6 cellular contexts compared by ENCODE assay signal in genomic region chr15:21269673-21270072, GRCh38.
DNase-seq lines count a peak whose midpoint lies in the region; ATAC-seq, FAIRE-seq and TF ChIP-seq lines count a peak whose summit lies in the region.
"Not testable (repeated sequence)": the region's sequence is repeated elsewhere in the genome, so short reads cannot be mapped to it uniquely, and the experiment has no call there.

No MANE protein-coding gene starts in this region.

- TF ChIP-seq CTCF in A549 (IDR thresholded peaks at IDR 0.05); omental fat pad (IDR thresholded peaks at IDR 0.05): not testable (repeated sequence)

- not testable (repeated sequence) for H3K27ac ChIP-seq in A549

- WGBS in A549 (ENCODE audit: missing lambda C conversion rate), result 22% methylated on average over 4 of the region's 4 CpGs

- intact Hi-C loops in left ventricle myocardium superior (cut with micrococcal nuclease), result not testable (repeated sequence)

- H3K4me2 ChIP-seq in A549, result not testable (repeated sequence)

- H3K9me3 ChIP-seq in A549, result not testable (repeated sequence)

- not testable (repeated sequence) for H3K4me1 ChIP-seq in A549

- H3K4me3 ChIP-seq in A549, result not testable (repeated sequence)

- peak; percentile 68 for FAIRE-seq in A549 (lab: Jason Lieb, UNC)

- POLR2A ChIA-PET in A549 (lab: Yijun Ruan, JAX), result not testable (repeated sequence)

- not testable (repeated sequence) for ATAC-seq in A549; left ventricle myocardium superior; omental fat pad (ENCODE audit: low FRiP score)

- DNase-seq in A549 (ENCODE audit: low read depth in 1 of 2, low spot score in 1 of 2), result not testable (repeated sequence)
- DNase-seq in SK-N-DZ (ENCODE audit: low spot score) (peak; percentile 0), fibroblast of gingiva (ENCODE audit: low read depth) (peak; percentile 0), left ventricle myocardium superior (peak; percentile 21), kidney tubule cell (ENCODE audit: low spot score) (peak; percentile 6), omental fat pad (ENCODE audit: low spot score) (peak; percentile 19)

- not testable (repeated sequence) for TF ChIP-seq EP300 in A549 (IDR thresholded peaks at IDR 0.05)

- not testable (repeated sequence) for TF ChIP-seq RAD21 in A549 (conservative IDR thresholded peaks at IDR 0.05 in 1 of 2, IDR thresholded peaks at IDR 0.05 in 1 of 2)

- TF ChIP-seq POLR2A in A549 (IDR thresholded peaks at IDR 0.05; ENCODE audit: low read length), result not testable (repeated sequence)

- CTCF ChIA-PET in A549 (lab: Yijun Ruan, JAX), result interaction anchor here (2.8 kb wide), 1 partner anchor 15 kb away, joined by 11 read pairs; no protein-coding TSS in a partner anchor
